8 cellular contexts compared by ENCODE assay signal in genomic region chr5:137014731-137015130, GRCh38.
"Had no signal": no experiment of that assay in that cellular context is flagged by ENCODE, and none has a peak within 500 bp of the region (broad histone marks: within the 10 kb centered on the region; RNA-seq: fewer than 3 reads in every experiment).

No MANE protein-coding gene starts in this region.

- FAIRE-seq: G401.6, GM12878, GM12891, GM12892, GM18507, GM19239 had no signal

- H3K4me3 ChIP-seq: GM12878 had no signal

- DNase-seq: GDM1, GF-D8 had no signal
